Comparison of ENCODE assay signal across 24 cellular contexts in the genomic region with DNA sequence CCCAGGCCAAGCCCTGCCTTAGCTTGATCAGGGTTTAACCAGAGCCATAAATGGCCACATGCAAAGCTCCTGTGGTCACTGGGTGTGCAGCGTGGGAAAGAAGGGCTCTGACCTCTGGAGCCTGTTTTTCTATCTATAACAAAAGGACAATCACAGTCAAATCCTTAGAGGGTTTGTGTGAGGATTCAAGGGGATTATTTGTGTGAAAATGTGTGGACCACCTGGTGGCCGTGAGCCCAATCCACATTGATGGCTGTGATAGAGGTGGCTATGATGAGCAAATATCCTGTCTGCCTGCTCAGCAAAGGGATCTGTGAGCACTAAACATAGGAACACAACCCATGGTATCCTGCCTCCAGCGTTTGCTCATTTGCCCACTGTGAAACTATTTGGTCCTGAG.
"Had no signal": no experiment of that assay in that cellular context is flagged by ENCODE, and none has a peak within 500 bp of the region (broad histone marks: within the 10 kb centered on the region; RNA-seq: fewer than 3 reads in every experiment).

No MANE protein-coding gene starts in this region.

- ATAC-seq: effector memory CD8-positive, alpha-beta T cell; gastrocnemius medialis; left lobe of liver; mucosa of descending colon; naive thymus-derived CD8-positive, alpha-beta T cell; psoas muscle; right cardiac atrium; stimulated activated memory B cell treated with anti-CD40 and anti-IgM and Interleukin-4, amounts not matched to agents 10 μg/mL and 1 μg/mL and 100 μg/mL, for 72 hours had no signal

- H3K27ac ChIP-seq: coronary artery, gastrocnemius medialis, ovary, psoas muscle, sigmoid colon, skin epidermis, spleen, suprapubic skin, tibial artery, uterus had no signal

- H3K4me3 ChIP-seq: coronary artery, gastrocnemius medialis, lung, mucosa of descending colon, ovary, psoas muscle, sigmoid colon, skin epidermis, spleen, suprapubic skin, tibial artery, uterus had no signal

- H3K36me3 ChIP-seq: gastrocnemius medialis, ovary, sigmoid colon, spleen, suprapubic skin, tibial artery, uterus had no signal

- H3K27me3 ChIP-seq: gastrocnemius medialis, ovary, sigmoid colon, suprapubic skin, tibial artery, uterus had no signal

- H3K9me3 ChIP-seq: gastrocnemius medialis, mucosa of descending colon, ovary, psoas muscle, sigmoid colon, spleen, suprapubic skin, tibial artery, uterus had no signal

- H3K4me1 ChIP-seq: psoas muscle, spleen, tibial artery, uterus had no signal

- DNase-seq: dermis blood vessel endothelial cell; effector memory CD8-positive, alpha-beta T cell; foreskin fibroblast; gastrocnemius medialis; head of caudate nucleus; mucosa of descending colon; naive thymus-derived CD8-positive, alpha-beta T cell; nephron progenitor cell; nucleus accumbens; ovary; posterior cingulate gyrus; psoas muscle; sigmoid colon; spleen; stimulated activated CD4-positive, alpha-beta T cell treated with anti-CD3 and anti-CD28 coated beads, Interleukin-4, amount 100 ng/mL, for 4 hours; tibial artery; uterus had no signal
